23 cellular contexts compared by ENCODE assay signal in genomic region chr9:115551396-115551795, GRCh38.
DNase-seq lines count a peak whose midpoint lies in the region; TF ChIP-seq lines count a peak whose summit lies in the region.
"Had no signal": no experiment of that assay in that cellular context is flagged by ENCODE, and none has a peak within 500 bp of the region (broad histone marks: within the 10 kb centered on the region; RNA-seq: fewer than 3 reads in every experiment).

No MANE protein-coding gene starts in this region.

- H3K4me3 ChIP-seq in HFF-Myc (replicated peaks; ENCODE audit: low read depth, low read length) (no peak overlapping the region), astrocyte of the spinal cord (ENCODE audit: low read depth, low read length) (no peak overlapping the region)
- no peak overlapping the region for H3K4me3 ChIP-seq in effector memory CD4-positive, alpha-beta T cell (ENCODE audit: insufficient read depth, low read depth, low read length, poor library complexity, severe bottlenecking)
- H3K4me3 ChIP-seq: heart right ventricle, lower lobe of right lung, mucosa of descending colon, smooth muscle cell, transverse colon had no signal

- H3K27ac ChIP-seq in effector memory CD4-positive, alpha-beta T cell (ENCODE audit: insufficient read depth, low read length, poor library complexity, severe bottlenecking) = no peak overlapping the region
- H3K27ac ChIP-seq: foreskin keratinocyte, heart right ventricle, lower lobe of right lung, RWPE1, transverse colon had no signal

- H3K4me1 ChIP-seq in effector memory CD4-positive, alpha-beta T cell (ENCODE audit: control insufficient read depth, insufficient read depth, low read length, poor library complexity, severe bottlenecking) = no peaks in the 10 kb centered on the region
- H3K4me1 ChIP-seq: foreskin keratinocyte, heart right ventricle, lower lobe of right lung, transverse colon had no signal

- in situ Hi-C loops in astrocyte of the spinal cord (cut with HindIII; ENCODE audit: low sequenced_read_pairs) = no loop called here

- H3K9me3 ChIP-seq in effector memory CD4-positive, alpha-beta T cell (ENCODE audit: control insufficient read depth, low read length) = no peaks in the 10 kb centered on the region
- H3K9me3 ChIP-seq: lower lobe of right lung had no signal

- no peaks in the 10 kb centered on the region for H3K27me3 ChIP-seq in effector memory CD4-positive, alpha-beta T cell (replicated peaks; ENCODE audit: control insufficient read depth, insufficient read depth, low read length, poor library complexity, severe bottlenecking)
- H3K27me3 ChIP-seq: heart right ventricle, transverse colon had no signal

- no peak for TF ChIP-seq CTCF in HFF-Myc (IDR thresholded peaks at IDR 0.05; ENCODE audit: low read depth, low read length, missing control alignments)
- no peak for TF ChIP-seq CTCF in astrocyte of the spinal cord (IDR thresholded peaks at IDR 0.05; ENCODE audit: low read depth, low read length)

- no peaks in the 10 kb centered on the region for H3K36me3 ChIP-seq in effector memory CD4-positive, alpha-beta T cell (ENCODE audit: control insufficient read depth, insufficient read depth, low read length)
- H3K36me3 ChIP-seq: heart right ventricle, lower lobe of right lung, transverse colon had no signal

- peak; percentile 41 for DNase-seq in Ammon's horn (ENCODE audit: low spot score)
- peak; percentile 52 for DNase-seq in HFF-Myc (ENCODE audit: extremely low read depth, low read depth)
- DNase-seq in astrocyte of the spinal cord (ENCODE audit: low read depth, low spot score) = peak; percentile 26
- DNase-seq in pons (ENCODE audit: low spot score) = peak; percentile 61
- no peak for DNase-seq in NCI-H146 (lab: John Stamatoyannopoulos, UW)
- no peak for DNase-seq in effector memory CD4-positive, alpha-beta T cell
- no peak for DNase-seq in inferior parietal cortex (ENCODE audit: extremely low spot score)
- DNase-seq: activated effector memory CD4-positive, alpha-beta T cell treated with anti-CD3 and anti-CD28 coated beads, Interleukin-2, amount 50 U/mL, for 16 hours; activated T-cell treated with anti-CD3 and anti-CD28 coated beads, Interleukin-2, amount 50 U/mL, for 1 hour; CD4-positive, alpha-beta T cell; foreskin keratinocyte; heart right ventricle; kidney glomerular epithelial cell; lower lobe of right lung; mucosa of descending colon; NCI-H1092; NCI-H1930; NCI-H748 treated with DMSO at 0.1 percent for 48 hours; stimulated activated CD4-positive, alpha-beta T cell treated with anti-CD3 and anti-CD28 coated beads, Interleukin-1b, Interleukin-23, amount 100 ng/mL, for 48 hours; T-helper 17 cell; transverse colon had no signal

Comparison
In these comparisons a context has a peak if more than half of its experiments do, and no peak if none do; other contexts are left out.
1. DNase-seq: peak in Ammon's horn (single experiment), HFF-Myc (single experiment), astrocyte of the spinal cord (single experiment) and pons (single experiment); none in NCI-H146 (single experiment), effector memory CD4-positive, alpha-beta T cell (0 of 3) and inferior parietal cortex (single experiment).